ENCODE assay signal across 37 cellular contexts in the genomic region with DNA sequence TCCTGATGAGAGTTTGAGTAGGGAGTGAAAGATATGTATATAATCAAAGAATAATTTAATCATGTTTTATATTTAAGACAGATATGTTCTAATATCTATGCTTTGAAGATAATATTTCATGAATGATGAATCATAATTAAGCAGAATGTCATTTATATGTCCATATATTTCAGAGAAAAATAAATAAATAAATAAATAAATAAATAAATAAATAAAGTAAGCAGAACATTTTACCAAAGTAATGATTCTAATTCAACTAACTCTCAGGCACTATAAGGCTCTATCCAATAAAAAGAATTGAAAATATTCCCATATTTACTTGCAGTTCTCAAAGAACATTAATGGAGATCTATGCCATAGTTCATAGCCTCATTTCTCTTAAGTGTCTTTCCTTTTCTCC. TPM values are rescaled to one million over a fixed set of nuclear protein-coding genes. Genes with fewer than 3 reads are reported as not detected.
"Had no signal": no experiment of that assay in that cellular context is flagged by ENCODE, and none has a peak within 500 bp of the region (broad histone marks: within the 10 kb centered on the region; RNA-seq: fewer than 3 reads in every experiment).

No MANE protein-coding gene starts in this region.

- H3K9me3 Mint-ChIP-seq: dendritic cell treated with granulocyte-macrophage colony-stimulating factor and Interleukin-4, amounts not matched to agents 40 ng/mL and 50 ng/mL, for 4 days; endodermal cell; naive thymus-derived CD4-positive, alpha-beta T cell; nephron; stimulated activated effector memory CD8-positive, alpha-beta T cell treated with anti-CD3 and anti-CD28 coated beads, Interleukin-12 subunit alpha, Interleukin-12 subunit beta, amount 100 ng/mL, for 72 hours had no signal

- H3K27me3 ChIP-seq: colonic mucosa, foreskin keratinocyte, heart right ventricle, ovary, sigmoid colon, stomach, thyroid gland had no signal

- H3K36me3 ChIP-seq: colonic mucosa, esophagus muscularis mucosa, heart right ventricle, ovary, sigmoid colon, stomach, thyroid gland had no signal

- H3K4me1 Mint-ChIP-seq: stimulated activated effector memory CD8-positive, alpha-beta T cell treated with anti-CD3 and anti-CD28 coated beads, Interleukin-12 subunit alpha, Interleukin-12 subunit beta, amount 100 ng/mL, for 72 hours had no signal

- H3K36me3 Mint-ChIP-seq: naive thymus-derived CD4-positive, alpha-beta T cell; stimulated activated effector memory CD8-positive, alpha-beta T cell treated with anti-CD3 and anti-CD28 coated beads, Interleukin-12 subunit alpha, Interleukin-12 subunit beta, amount 100 ng/mL, for 72 hours had no signal

- FAIRE-seq: endothelial cell of umbilical vein, keratinocyte had no signal

- ATAC-seq: foreskin keratinocyte; heart right ventricle; left lobe of liver; naive thymus-derived CD4-positive, alpha-beta T cell; psoas muscle; right cardiac atrium; stimulated activated effector memory CD8-positive, alpha-beta T cell treated with anti-CD3 and anti-CD28 coated beads, Interleukin-12 subunit alpha, Interleukin-12 subunit beta, amount 100 ng/mL, for 72 hours had no signal

- H3K4me3 ChIP-seq: colonic mucosa, esophagus muscularis mucosa, heart right ventricle, ovary, psoas muscle, sigmoid colon, stomach, thyroid gland had no signal

- DNase-seq: colonic mucosa; effector CD8-positive, alpha-beta T cell; endodermal cell; foreskin keratinocyte; glutamatergic neuron; heart right ventricle; mesenchymal stem cell; midbrain; naive thymus-derived CD4-positive, alpha-beta T cell; nucleus accumbens; ovary; posterior cingulate gyrus; psoas muscle; right cardiac atrium; sigmoid colon; stimulated activated CD4-positive, alpha-beta T cell treated with anti-CD3 and anti-CD28 coated beads, Interleukin-2, amount 100 ng/mL, for 24 hours; stimulated activated CD4-positive, alpha-beta T cell treated with anti-CD3 and anti-CD28 coated beads, Interleukin-4, amount 100 ng/mL, for 24 hours; stimulated activated naive CD4-positive, alpha-beta T cell treated with Interleukin-2 at 50 U/mL for 16 hours; stomach; thyroid gland; trophoblast cell had no signal

- H3K27ac ChIP-seq: esophagus muscularis mucosa, foreskin keratinocyte, heart right ventricle, ovary, psoas muscle, sigmoid colon, thyroid gland had no signal

- H3K4me3 Mint-ChIP-seq: dendritic cell treated with granulocyte-macrophage colony-stimulating factor and Interleukin-4, amounts not matched to agents 40 ng/mL and 50 ng/mL, for 4 days; endodermal cell; naive thymus-derived CD4-positive, alpha-beta T cell; nephron; stimulated activated effector memory CD8-positive, alpha-beta T cell treated with anti-CD3 and anti-CD28 coated beads, Interleukin-12 subunit alpha, Interleukin-12 subunit beta, amount 100 ng/mL, for 72 hours had no signal

- H3K27me3 Mint-ChIP-seq: dendritic cell treated with granulocyte-macrophage colony-stimulating factor and Interleukin-4, amounts not matched to agents 40 ng/mL and 50 ng/mL, for 4 days had no signal

- H3K4me1 ChIP-seq: psoas muscle had no signal

- H3K27ac Mint-ChIP-seq: dendritic cell treated with granulocyte-macrophage colony-stimulating factor and Interleukin-4, amounts not matched to agents 40 ng/mL and 50 ng/mL, for 4 days; endodermal cell; naive thymus-derived CD4-positive, alpha-beta T cell; nephron; stimulated activated effector memory CD8-positive, alpha-beta T cell treated with anti-CD3 and anti-CD28 coated beads, Interleukin-12 subunit alpha, Interleukin-12 subunit beta, amount 100 ng/mL, for 72 hours had no signal

- H3K9me3 ChIP-seq: colonic mucosa, esophagus muscularis mucosa, heart right ventricle, ovary, psoas muscle, sigmoid colon, stomach, thyroid gland had no signal

RNA-seq across cellular contexts. Expression of a gene that starts 36.0 kb away (rescaled TPM):
- total RNA-seq: cerebellum; endodermal cell; endothelial cell of umbilical vein; epithelial cell of proximal tubule; fibroblast of lung; foreskin keratinocyte; heart right ventricle; liver; lung microvascular endothelial cell; naive thymus-derived CD4-positive, alpha-beta T cell; psoas muscle; renal cortical epithelial cell; right cardiac atrium; skeletal muscle tissue; subcutaneous adipose tissue; temporal lobe had no signal
- polyA plus RNA-seq: endothelial cell of umbilical vein; fibroblast of lung; foreskin keratinocyte; heart right ventricle; keratinocyte; liver; naive thymus-derived CD4-positive, alpha-beta T cell; right cardiac atrium had no signal

RNA-seq across cellular contexts. Expression of a gene that starts 40.9 kb away (rescaled TPM):
- total RNA-seq: endodermal cell; endothelial cell of umbilical vein; esophagus muscularis mucosa; fibroblast of lung; heart right ventricle; lung microvascular endothelial cell; naive thymus-derived CD4-positive, alpha-beta T cell; psoas muscle; right cardiac atrium; sigmoid colon; subcutaneous adipose tissue had no signal
- polyA plus RNA-seq: endothelial cell of umbilical vein; fibroblast of lung; heart right ventricle; naive thymus-derived CD4-positive, alpha-beta T cell had no signal
